1 cellular context compared by ENCODE assay signal in genomic region chr3:45861043-45861846, GRCh38.
A peak's percentile ranks its signal among the peaks of the same experiment; 100 is the strongest.
TF ChIP-seq lines count a peak whose summit lies in the region.

No MANE protein-coding gene starts in this region.

TF ChIP-seq in GM12878, 131 proteins besides CTCF, POLR2A, EP300 and RAD21 (continued from another document):
- peak; percentile 69 for TF ChIP-seq MEF2B (IDR thresholded peaks at IDR 0.05; ENCODE audit: partially characterized antibody, poor library complexity, severe bottlenecking)
- TF ChIP-seq CBX3 (IDR thresholded peaks at IDR 0.05; ENCODE audit: borderline replicate concordance, low read depth): no peak
- peak; percentile 81 for TF ChIP-seq TCF7 (IDR thresholded peaks at IDR 0.05; ENCODE audit: borderline replicate concordance)
- peak; percentile 94 for TF ChIP-seq IRF4 (IDR thresholded peaks at IDR 0.05; ENCODE audit: low read depth, low read length)
- TF ChIP-seq RAD51 (IDR thresholded peaks at IDR 0.05): no peak
- TF ChIP-seq CHD4 (IDR thresholded peaks at IDR 0.05): no peak
